In the genomic region with DNA sequence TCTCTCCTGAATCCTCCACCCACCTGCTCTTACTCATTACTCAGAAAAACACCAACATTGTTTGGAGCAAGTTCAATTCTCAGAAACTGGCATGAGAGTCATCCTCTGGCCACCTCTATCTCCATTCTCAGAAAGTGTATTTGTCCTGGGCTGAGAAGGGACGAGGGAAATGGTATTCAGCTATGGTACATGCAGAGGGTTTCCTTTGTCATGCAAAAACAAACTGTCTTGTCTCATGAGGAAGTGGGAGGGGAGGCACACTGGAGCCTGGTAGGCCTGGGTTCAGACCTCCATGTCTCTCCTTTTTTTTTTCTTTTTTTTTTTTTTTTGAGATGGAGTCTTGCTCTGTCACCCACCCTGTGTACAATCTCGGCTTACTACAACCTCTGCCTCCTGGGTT, we compare ENCODE assay signal across 2 cellular contexts.
TF ChIP-seq lines count a peak whose summit lies in the region.

No MANE protein-coding gene starts in this region.

TF ChIP-seq in GM12878, 131 proteins besides CTCF, POLR2A, EP300 and RAD21:
- TF ChIP-seq, protein P1, sequence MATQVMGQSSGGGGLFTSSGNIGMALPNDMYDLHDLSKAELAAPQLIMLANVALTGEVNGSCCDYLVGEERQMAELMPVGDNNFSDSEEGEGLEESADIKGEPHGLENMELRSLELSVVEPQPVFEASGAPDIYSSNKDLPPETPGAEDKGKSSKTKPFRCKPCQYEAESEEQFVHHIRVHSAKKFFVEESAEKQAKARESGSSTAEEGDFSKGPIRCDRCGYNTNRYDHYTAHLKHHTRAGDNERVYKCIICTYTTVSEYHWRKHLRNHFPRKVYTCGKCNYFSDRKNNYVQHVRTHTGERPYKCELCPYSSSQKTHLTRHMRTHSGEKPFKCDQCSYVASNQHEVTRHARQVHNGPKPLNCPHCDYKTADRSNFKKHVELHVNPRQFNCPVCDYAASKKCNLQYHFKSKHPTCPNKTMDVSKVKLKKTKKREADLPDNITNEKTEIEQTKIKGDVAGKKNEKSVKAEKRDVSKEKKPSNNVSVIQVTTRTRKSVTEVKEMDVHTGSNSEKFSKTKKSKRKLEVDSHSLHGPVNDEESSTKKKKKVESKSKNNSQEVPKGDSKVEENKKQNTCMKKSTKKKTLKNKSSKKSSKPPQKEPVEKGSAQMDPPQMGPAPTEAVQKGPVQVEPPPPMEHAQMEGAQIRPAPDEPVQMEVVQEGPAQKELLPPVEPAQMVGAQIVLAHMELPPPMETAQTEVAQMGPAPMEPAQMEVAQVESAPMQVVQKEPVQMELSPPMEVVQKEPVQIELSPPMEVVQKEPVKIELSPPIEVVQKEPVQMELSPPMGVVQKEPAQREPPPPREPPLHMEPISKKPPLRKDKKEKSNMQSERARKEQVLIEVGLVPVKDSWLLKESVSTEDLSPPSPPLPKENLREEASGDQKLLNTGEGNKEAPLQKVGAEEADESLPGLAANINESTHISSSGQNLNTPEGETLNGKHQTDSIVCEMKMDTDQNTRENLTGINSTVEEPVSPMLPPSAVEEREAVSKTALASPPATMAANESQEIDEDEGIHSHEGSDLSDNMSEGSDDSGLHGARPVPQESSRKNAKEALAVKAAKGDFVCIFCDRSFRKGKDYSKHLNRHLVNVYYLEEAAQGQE (IDR thresholded peaks at IDR 0.05; ENCODE audit: low read depth, low read length) = no peak
- TF ChIP-seq SPI1 (IDR thresholded peaks at IDR 0.05; ENCODE audit: borderline replicate concordance, insufficient read depth, low read depth, low read length) = peak; percentile 36; the same call in 1 of the 2 replicates
TF ChIP-seq in GM12878: peak in this region for 1.

TF ChIP-seq in SK-N-SH treated with all-trans-retinoic acid at 6 μM for 48 hours, 23 proteins besides CTCF, POLR2A, EP300 and RAD21:
- TF ChIP-seq, protein P2, sequence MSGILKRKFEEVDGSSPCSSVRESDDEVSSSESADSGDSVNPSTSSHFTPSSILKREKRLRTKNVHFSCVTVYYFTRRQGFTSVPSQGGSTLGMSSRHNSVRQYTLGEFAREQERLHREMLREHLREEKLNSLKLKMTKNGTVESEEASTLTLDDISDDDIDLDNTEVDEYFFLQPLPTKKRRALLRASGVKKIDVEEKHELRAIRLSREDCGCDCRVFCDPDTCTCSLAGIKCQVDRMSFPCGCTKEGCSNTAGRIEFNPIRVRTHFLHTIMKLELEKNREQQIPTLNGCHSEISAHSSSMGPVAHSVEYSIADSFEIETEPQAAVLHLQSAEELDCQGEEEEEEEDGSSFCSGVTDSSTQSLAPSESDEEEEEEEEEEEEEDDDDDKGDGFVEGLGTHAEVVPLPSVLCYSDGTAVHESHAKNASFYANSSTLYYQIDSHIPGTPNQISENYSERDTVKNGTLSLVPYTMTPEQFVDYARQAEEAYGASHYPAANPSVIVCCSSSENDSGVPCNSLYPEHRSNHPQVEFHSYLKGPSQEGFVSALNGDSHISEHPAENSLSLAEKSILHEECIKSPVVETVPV (CRISPR knock-in tag; IDR thresholded peaks at IDR 0.05) = no peak
- TF ChIP-seq ZNF70 (CRISPR knock-in tag; IDR thresholded peaks at IDR 0.05) = no peak
- no peak for TF ChIP-seq GLIS3 (CRISPR knock-in tag; IDR thresholded peaks at IDR 0.05)
- TF ChIP-seq BACH2 (CRISPR knock-in tag; IDR thresholded peaks at IDR 0.05; ENCODE audit: borderline replicate concordance) = no peak
